In genomic region chr12:121975029-121975428, GRCh38 we compare ENCODE assay signal across 18 cellular contexts.
"Had no signal": no experiment of that assay in that cellular context is flagged by ENCODE, and none has a peak within 500 bp of the region (broad histone marks: within the 10 kb centered on the region; RNA-seq: fewer than 3 reads in every experiment).

No MANE protein-coding gene starts in this region.

- H3K27ac ChIP-seq: epithelial cell of prostate, esophagus muscularis mucosa, gastrocnemius medialis, left lung, lower lobe of right lung, psoas muscle, suprapubic skin, thyroid gland had no signal

- H3K4me3 Mint-ChIP-seq: effector memory CD8-positive, alpha-beta T cell; memory B cell; nephron; type B pancreatic cell had no signal

- H3K27me3 Mint-ChIP-seq: memory B cell had no signal

- ATAC-seq: effector memory CD8-positive, alpha-beta T cell; gastrocnemius medialis; left lung; lower lobe of right lung; psoas muscle; stimulated activated naive CD8-positive, alpha-beta T cell treated with anti-CD3 and anti-CD28 coated beads, Interleukin-15, Interleukin-2, amounts not matched to agents 100 U/mL and 50 U/mL, for 24 hours had no signal

- H3K9me3 ChIP-seq: esophagus muscularis mucosa, gastrocnemius medialis, psoas muscle, suprapubic skin, thyroid gland had no signal

- H3K27ac Mint-ChIP-seq: effector memory CD8-positive, alpha-beta T cell; memory B cell; nephron; type B pancreatic cell had no signal

- H3K4me3 ChIP-seq: esophagus muscularis mucosa, gastrocnemius medialis, left lung, lower lobe of right lung, psoas muscle, smooth muscle cell, suprapubic skin, thyroid gland had no signal

- H3K27me3 ChIP-seq: esophagus muscularis mucosa, gastrocnemius medialis, left lung, suprapubic skin, thyroid gland had no signal

- H3K36me3 ChIP-seq: esophagus muscularis mucosa, gastrocnemius medialis, left lung, lower lobe of right lung, suprapubic skin had no signal

- DNase-seq: cortex of kidney; effector memory CD8-positive, alpha-beta T cell; gastrocnemius medialis; islet precursor cell; left lung; lower lobe of right lung; midbrain; psoas muscle; stimulated activated CD4-positive, alpha-beta T cell treated with anti-CD3 and anti-CD28 coated beads, Interleukin-2, amount 100 ng/mL, for 48 hours; stimulated activated naive CD8-positive, alpha-beta T cell treated with anti-CD3 and anti-CD28 coated beads, Interleukin-15, Interleukin-2, amounts not matched to agents 100 U/mL and 50 U/mL, for 24 hours; thyroid gland had no signal

- H3K4me1 ChIP-seq: left lung, lower lobe of right lung, suprapubic skin, thyroid gland had no signal

- H3K4me2 ChIP-seq: smooth muscle cell had no signal
